In the genomic region with DNA sequence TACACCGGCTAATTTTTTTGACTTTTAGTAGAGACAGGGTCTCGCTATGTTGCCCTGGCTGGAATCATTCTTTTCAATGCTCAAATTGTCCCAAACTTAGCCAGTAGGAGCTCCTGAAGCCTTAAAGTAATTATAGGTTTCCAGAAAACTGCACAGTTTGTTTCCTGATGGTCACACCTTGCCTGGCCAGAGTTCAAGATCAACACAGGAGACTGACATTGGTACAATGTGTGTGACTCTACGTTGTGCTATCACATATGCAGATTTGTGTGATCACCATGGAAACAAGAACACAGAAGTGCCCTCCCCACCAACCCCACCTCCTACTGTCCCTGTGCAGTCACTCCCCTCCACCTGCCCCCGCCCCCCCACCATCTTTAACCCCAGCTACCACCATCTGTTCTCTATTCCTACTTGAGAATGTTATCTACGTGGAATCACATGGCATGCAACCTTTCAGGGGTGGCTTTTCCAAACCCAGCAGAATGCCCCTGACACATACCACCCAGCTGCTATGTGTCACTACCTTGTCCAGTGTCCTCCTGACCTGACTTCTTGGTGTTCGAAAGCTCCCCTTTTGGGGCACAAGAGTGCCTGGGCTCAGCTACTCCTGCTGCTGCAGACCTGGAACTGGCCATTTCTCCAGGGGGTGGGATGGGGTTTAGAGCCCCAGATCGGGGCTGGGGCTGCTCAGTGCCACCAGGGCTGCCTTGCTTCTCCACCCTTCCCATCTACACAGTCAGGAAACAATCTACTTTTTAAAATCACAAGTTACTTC, we compare ENCODE assay signal across 16 cellular contexts. TPM values are rescaled to one million over a fixed set of nuclear protein-coding genes. Genes with fewer than 3 reads are reported as not detected.
DNase-seq lines count a peak whose midpoint lies in the region; ATAC-seq and TF ChIP-seq lines count a peak whose summit lies in the region.
"Had no signal": no experiment of that assay in that cellular context is flagged by ENCODE, and none has a peak within 500 bp of the region (broad histone marks: within the 10 kb centered on the region; RNA-seq: fewer than 3 reads in every experiment).

No MANE protein-coding gene starts in this region.

- no peak overlapping the region for H3K4me3 ChIP-seq in SK-N-MC
- H3K4me3 ChIP-seq: gastrocnemius medialis, testis had no signal

- peaks cover 33% of the 10 kb centered on the region for H3K36me3 ChIP-seq in SK-N-MC (ENCODE audit: insufficient read depth, low read length)

- H3K9ac ChIP-seq in SK-N-MC (ENCODE audit: insufficient read length), result no peak overlapping the region

- no peak for TF ChIP-seq CTCF in neural crest cell (conservative IDR thresholded peaks at IDR 0.05)

- TF ChIP-seq RAD21 in Ishikawa (IDR thresholded peaks at IDR 0.05; ENCODE audit: low read depth), result no peak

- no peaks in the 10 kb centered on the region for H3K27me3 Mint-ChIP-seq in neural crest cell (ENCODE audit: low read depth)
- H3K27me3 Mint-ChIP-seq: IgD-negative memory B cell had no signal

- H3K9me3 ChIP-seq in SK-N-MC (ENCODE audit: low read depth, low read length), result no peaks in the 10 kb centered on the region
- H3K9me3 ChIP-seq: gastrocnemius medialis, neutrophil, testis had no signal

- H3K4me3 Mint-ChIP-seq in neural crest cell, result peak overlapping the region; percentile 23

- DNase-seq in DMS 273 (lab: John Stamatoyannopoulos, UW; ENCODE audit: unreplicated experiment) (peak; percentile 49), SK-N-MC (ENCODE audit: low read depth, low spot score) (no peak), neural crest cell (ENCODE audit: low read depth, low spot score) (no peak), NCI-H510A (lab: John Stamatoyannopoulos, UW) (no peak), NK-92 (lab: John Stamatoyannopoulos, UW; ENCODE audit: unreplicated experiment) (no peak)
- DNase-seq: activated CD4-positive, CD25-positive, alpha-beta regulatory T cell treated with anti-CD3 and anti-CD28 coated beads, Interleukin-2, amount 50 U/mL, for 72 hours; activated naive CD4-positive, alpha-beta T cell; gastrocnemius medialis; NCI-H2107; right cardiac atrium; testis had no signal

- peak; percentile 28; the same call in 1 of the 2 replicates for TF ChIP-seq EP300 in Ishikawa (IDR thresholded peaks at IDR 0.05; ENCODE audit: borderline replicate concordance)

- no peaks in the 10 kb centered on the region for H3K9me3 Mint-ChIP-seq in neural crest cell
- H3K9me3 Mint-ChIP-seq: IgD-negative memory B cell had no signal

- no peak overlapping the region for H3K27ac Mint-ChIP-seq in neural crest cell (ENCODE audit: unreplicated experiment)

- H3K36me3 Mint-ChIP-seq in neural crest cell (ENCODE audit: low read depth), result peaks cover 4% of the 10 kb centered on the region

- peaks cover 3% of the 10 kb centered on the region for H3K4me1 Mint-ChIP-seq in neural crest cell
- H3K4me1 Mint-ChIP-seq: IgD-negative memory B cell had no signal

- no peak for ATAC-seq in GM21576 (IDR thresholded peaks at IDR 0.05; ENCODE audit: unreplicated experiment)
- ATAC-seq: gastrocnemius medialis, right cardiac atrium had no signal

- H3K27ac ChIP-seq in SK-N-MC, result 0 out of 2 replicates have a peak overlapping the region, but pooled peaks have one; percentile 36
- H3K27ac ChIP-seq: epithelial cell of prostate, gastrocnemius medialis, neutrophil, testis had no signal

TF ChIP-seq in Ishikawa, 13 proteins besides CTCF, POLR2A, EP300 and RAD21:
- no peak for TF ChIP-seq CREB1 (IDR thresholded peaks at IDR 0.05; ENCODE audit: low read depth)
- peak; percentile 54; the same call in 1 of the 2 replicates for TF ChIP-seq NFIC (IDR thresholded peaks at IDR 0.05)
- TF ChIP-seq EGR1 (IDR thresholded peaks at IDR 0.05), result no peak

RNA-seq across cellular contexts. Expression of a gene that starts 6.1 kb away (rescaled TPM):
- total RNA-seq in neural crest cell, result 219 and 224 TPM in 2 replicates

RNA-seq across cellular contexts. Expression of a gene that starts 59.0 kb away (rescaled TPM):
- total RNA-seq in neural crest cell, result 59.2 and 61.8 TPM in 2 replicates
